In genomic region chr11:75652936-75653335, GRCh38 we compare ENCODE assay signal across 28 cellular contexts. TPM values are rescaled to one million over a fixed set of nuclear protein-coding genes. Genes with fewer than 3 reads are reported as not detected.
"Had no signal": no experiment of that assay in that cellular context is flagged by ENCODE, and none has a peak within 500 bp of the region (broad histone marks: within the 10 kb centered on the region; RNA-seq: fewer than 3 reads in every experiment).

No MANE protein-coding gene starts in this region.

- H3K36me3 ChIP-seq: breast epithelium, SJCRH30, WERI-Rb-1 had no signal

- DNase-seq: activated CD4-positive, alpha-beta memory T cell treated with anti-CD3 and anti-CD28 coated beads, Interleukin-2, amount 10 ng/mL, durations not matched to agents 7 days and 5 days; activated CD4-positive, alpha-beta T cell treated with anti-CD3 and anti-CD28 coated beads for 36 hours; activated CD4-positive, alpha-beta T cell treated with anti-CD3 and anti-CD28 coated beads, Interleukin-2, amount 50 U/mL, for 1 hour; activated gamma-delta T cell; activated naive CD4-positive, alpha-beta T cell treated with anti-CD3 and anti-CD28 coated beads, Interleukin-2, amount 10 ng/mL, durations not matched to agents 7 days and 5 days; activated naive CD8-positive, alpha-beta T cell treated with anti-CD3 and anti-CD28 coated beads for 36 hours; activated T-cell treated with anti-CD3 and anti-CD28 coated beads for 4 hours; activated T-cell treated with anti-CD3 and anti-CD28 coated beads, Interleukin-2, amount 50 U/mL, for 48 hours; caudate nucleus; Kasumi-1; NCI-H1092; NCI-H1417; NCI-H2029; NCI-H2107; NCI-H345; NCI-H510A; NCI-H526 treated with DMSO at 0.1 percent for 48 hours; NCI-H82; Right ventricle myocardium superior; RPMI8226; SJCRH30; SK-N-SH; T-helper 1 cell; WERI-Rb-1 had no signal

- H3K4me2 ChIP-seq: SK-N-SH had no signal

- H3K27ac ChIP-seq: breast epithelium, SJCRH30, WERI-Rb-1 had no signal

- H3K4me1 ChIP-seq: breast epithelium had no signal

- H3K4me3 ChIP-seq: breast epithelium, SJCRH30 had no signal

- H3K9me3 ChIP-seq: breast epithelium, SJCRH30, SK-N-SH had no signal

- H3K9ac ChIP-seq: SK-N-SH had no signal

- ATAC-seq: activated CD4-positive, alpha-beta T cell treated with anti-CD3 and anti-CD28 coated beads for 36 hours; activated T-helper 17 cell treated with anti-CD3 and anti-CD28 coated beads, Interleukin-2, amount 50 U/mL, for 72 hours; Panc1 had no signal

- H3K27me3 ChIP-seq: breast epithelium, SJCRH30 had no signal

RNA-seq across cellular contexts. Expression of gene MAP6, which starts 15.9 kb away (rescaled TPM):
- total RNA-seq: activated naive CD8-positive, alpha-beta T cell treated with anti-CD3 and anti-CD28 coated beads for 36 hours; OCI-LY7 had no signal
